Comparison of ENCODE assay signal across 30 cellular contexts in the genomic region with DNA sequence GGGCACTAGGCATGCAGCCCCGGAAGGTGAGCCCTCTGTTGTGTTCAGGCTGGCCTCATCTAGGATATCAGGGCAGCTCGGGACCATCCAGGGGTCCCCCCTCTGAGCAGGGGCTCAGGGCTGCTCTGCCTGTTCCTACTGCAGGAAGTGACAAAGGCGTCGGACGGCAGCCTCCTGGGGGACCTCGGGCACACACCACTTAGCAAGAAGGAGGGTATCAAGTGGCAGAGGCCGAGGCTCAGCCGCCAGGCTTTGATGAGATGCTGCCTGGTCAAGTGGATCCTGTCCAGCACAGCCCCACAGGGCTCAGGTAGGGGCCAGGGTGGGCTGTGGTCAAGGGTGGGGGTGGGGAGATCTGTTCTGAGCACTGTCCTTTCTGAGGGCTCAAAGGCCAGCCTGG. TPM values are rescaled to one million over a fixed set of nuclear protein-coding genes. Genes with fewer than 3 reads are reported as not detected.
"Had no signal": no experiment of that assay in that cellular context is flagged by ENCODE, and none has a peak within 500 bp of the region (broad histone marks: within the 10 kb centered on the region; RNA-seq: fewer than 3 reads in every experiment).

No MANE protein-coding gene starts in this region.

- H3K4me1 Mint-ChIP-seq: activated naive CD4-positive, alpha-beta T cell treated with anti-CD3 and anti-CD28 coated beads, Interleukin-2, amount 10 ng/mL, durations not matched to agents 7 days and 5 days; activated naive CD8-positive, alpha-beta T cell treated with anti-CD3 and anti-CD28 coated beads for 36 hours had no signal

- H3K4me3 ChIP-seq: cardiac muscle cell, SJSA1 had no signal

- H3K4me3 Mint-ChIP-seq: activated CD8-positive, alpha-beta T cell treated with anti-CD3 and anti-CD28 coated beads for 36 hours; activated naive CD4-positive, alpha-beta T cell treated with anti-CD3 and anti-CD28 coated beads, Interleukin-2, amount 10 ng/mL, durations not matched to agents 7 days and 5 days; activated naive CD8-positive, alpha-beta T cell treated with anti-CD3 and anti-CD28 coated beads for 36 hours; activated T-cell treated with anti-CD3 and anti-CD28 coated beads, Interleukin-2, amount 50 U/mL, for 72 hours; T-helper 2 cell treated with Interferon-gamma antibody and Interleukin-4, amounts not matched to agents 5 μg/mL and 100 μg/mL, for 36 hours had no signal

- DNase-seq: activated CD4-positive, alpha-beta T cell treated with anti-CD3 and anti-CD28 coated beads for 4 hours; activated CD8-positive, alpha-beta memory T cell treated with anti-CD3 and anti-CD28 coated beads, Interleukin-2, amount 50 U/mL, for 4 hours; activated CD8-positive, alpha-beta T cell treated with anti-CD3 and anti-CD28 coated beads for 36 hours; activated gamma-delta T cell treated with Interleukin-2 at 50 U/mL for 16 hours; activated naive CD4-positive, alpha-beta T cell treated with anti-CD3 and anti-CD28 coated beads, Interleukin-2, amount 10 ng/mL, durations not matched to agents 7 days and 5 days; activated naive CD8-positive, alpha-beta T cell treated with anti-CD3 and anti-CD28 coated beads for 36 hours; activated T-cell treated with anti-CD3 and anti-CD28 coated beads, Interleukin-2, amount 50 U/mL, for 72 hours; brain microvascular endothelial cell; Kasumi-1; KBM-7; NCI-H1105 treated with DMSO at 0.1 percent for 48 hours; NCI-H1436 treated with DMSO at 0.1 percent for 48 hours; NCI-H187; NCI-H2081; NCI-H2171; NCI-H2227 treated with DMSO at 0.1 percent for 48 hours; NCI-H446 treated with DMSO at 0.1 percent for 48 hours; NCI-H524 treated with DMSO at 0.1 percent for 48 hours; NCI-H748 treated with DMSO at 0.1 percent for 48 hours; Right ventricle myocardium superior; RPMI8226; SW 1271 had no signal

- H3K27ac ChIP-seq: brain microvascular endothelial cell, cardiac muscle cell, SJSA1 had no signal

- H3K4me1 ChIP-seq: SJSA1 had no signal

- H3K9me3 ChIP-seq: SJSA1 had no signal

- H3K27ac Mint-ChIP-seq: activated CD8-positive, alpha-beta T cell treated with anti-CD3 and anti-CD28 coated beads for 36 hours; activated naive CD4-positive, alpha-beta T cell treated with anti-CD3 and anti-CD28 coated beads, Interleukin-2, amount 10 ng/mL, durations not matched to agents 7 days and 5 days; activated naive CD8-positive, alpha-beta T cell treated with anti-CD3 and anti-CD28 coated beads for 36 hours; activated T-cell treated with anti-CD3 and anti-CD28 coated beads, Interleukin-2, amount 50 U/mL, for 72 hours; activated T-helper 2 cell treated with anti-CD3 and anti-CD28 coated beads, Interferon-gamma antibody, Interleukin-2, Interleukin-4, amounts not matched to agents 10 μg/mL and 5 μg/mL and 100 μg/mL, durations not matched to agents 14 hours and 24 hours and 36 hours; T-helper 2 cell treated with Interferon-gamma antibody and Interleukin-4, amounts not matched to agents 5 μg/mL and 100 μg/mL, for 36 hours had no signal

- H3K27me3 Mint-ChIP-seq: activated naive CD4-positive, alpha-beta T cell treated with anti-CD3 and anti-CD28 coated beads, Interleukin-2, amount 10 ng/mL, durations not matched to agents 7 days and 5 days; activated naive CD8-positive, alpha-beta T cell treated with anti-CD3 and anti-CD28 coated beads for 36 hours had no signal

- H3K9me3 Mint-ChIP-seq: activated CD8-positive, alpha-beta T cell treated with anti-CD3 and anti-CD28 coated beads for 36 hours; activated naive CD4-positive, alpha-beta T cell treated with anti-CD3 and anti-CD28 coated beads, Interleukin-2, amount 10 ng/mL, durations not matched to agents 7 days and 5 days; activated naive CD8-positive, alpha-beta T cell treated with anti-CD3 and anti-CD28 coated beads for 36 hours; activated T-cell treated with anti-CD3 and anti-CD28 coated beads, Interleukin-2, amount 50 U/mL, for 72 hours; activated T-helper 2 cell treated with anti-CD3 and anti-CD28 coated beads, Interferon-gamma antibody, Interleukin-2, Interleukin-4, amounts not matched to agents 10 μg/mL and 5 μg/mL and 100 μg/mL, durations not matched to agents 14 hours and 24 hours and 36 hours; T-helper 2 cell treated with Interferon-gamma antibody and Interleukin-4, amounts not matched to agents 5 μg/mL and 100 μg/mL, for 36 hours had no signal

- ATAC-seq: activated CD4-positive, CD25-positive, alpha-beta regulatory T cell treated with anti-CD3 and anti-CD28 coated beads, Interleukin-2, amount 50 U/mL, for 24 hours; activated CD8-positive, alpha-beta T cell treated with anti-CD3 and anti-CD28 coated beads for 36 hours; activated T-cell treated with anti-CD3 and anti-CD28 coated beads, Interleukin-2, amount 50 U/mL, for 72 hours; SK-N-SH treated with all-trans-retinoic acid at 6 μM for 48 hours had no signal

- H3K36me3 Mint-ChIP-seq: activated naive CD4-positive, alpha-beta T cell treated with anti-CD3 and anti-CD28 coated beads, Interleukin-2, amount 10 ng/mL, durations not matched to agents 7 days and 5 days; activated naive CD8-positive, alpha-beta T cell treated with anti-CD3 and anti-CD28 coated beads for 36 hours had no signal

- H3K36me3 ChIP-seq: brain microvascular endothelial cell, cardiac muscle cell, SJSA1 had no signal

- H3K27me3 ChIP-seq: brain microvascular endothelial cell, cardiac muscle cell had no signal

RNA-seq across cellular contexts. Expression of gene KCNIP3, which starts 13.1 kb away (rescaled TPM):
- total RNA-seq: activated CD8-positive, alpha-beta T cell treated with anti-CD3 and anti-CD28 coated beads for 36 hours; activated naive CD8-positive, alpha-beta T cell treated with anti-CD3 and anti-CD28 coated beads for 36 hours; activated T-cell treated with anti-CD3 and anti-CD28 coated beads, Interleukin-2, amount 50 U/mL, for 72 hours; OCI-LY7; T-helper 1 cell treated with Interleukin-12 subunit alpha and Interleukin-12 subunit beta and Interleukin-4 antibody, amounts not matched to agents 30 ng/mL and 1 ng/mL, for 36 hours had no signal
